ENCODE assay signal across 30 cellular contexts in the genomic region with DNA sequence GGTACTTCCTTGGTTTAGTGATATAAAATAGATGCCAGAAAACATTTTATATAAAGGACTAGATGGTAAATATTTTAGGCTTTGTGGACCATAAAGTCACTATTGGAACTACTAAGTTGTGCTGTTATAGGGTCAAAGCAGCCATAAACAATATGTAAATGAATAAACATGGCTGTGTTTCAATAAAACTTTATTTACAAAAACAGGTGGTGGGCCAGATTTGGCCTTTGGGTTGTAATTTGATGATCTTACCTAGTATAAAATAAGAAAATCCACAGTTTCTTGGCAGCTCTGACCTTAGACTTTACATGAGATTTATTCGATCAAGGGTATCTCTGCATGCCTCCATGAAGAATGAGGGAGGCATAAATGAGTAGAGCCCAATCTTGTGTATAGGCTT.
DNase-seq lines count a peak whose midpoint lies in the region; ATAC-seq, FAIRE-seq and TF ChIP-seq lines count a peak whose summit lies in the region.
"Had no signal": no experiment of that assay in that cellular context is flagged by ENCODE, and none has a peak within 500 bp of the region (broad histone marks: within the 10 kb centered on the region; RNA-seq: fewer than 3 reads in every experiment).

No MANE protein-coding gene starts in this region.

- H3K9ac ChIP-seq in GM12878 (ENCODE audit: control insufficient read depth, insufficient read depth, low read length): no peak overlapping the region
- H3K9ac ChIP-seq in K562 (ENCODE audit: insufficient read depth in 1 of 2, low read depth in 2 of 2, low read length in 2 of 2): no peak overlapping the region
- H3K9ac ChIP-seq: BLaER1; BLaER1 treated with 17β-estradiol and CSF1 and Interleukin-3, amounts not matched to agents 10 nM and 100 nM had no signal

- no peak for ATAC-seq in GM12878
- no peak for ATAC-seq in K562
- ATAC-seq: A549; CD8-positive, alpha-beta T cell had no signal

- WGBS in GM12878 (ENCODE audit: insufficient coverage, insufficient replicate concordance, low lambda C conversion rate, missing lambda C conversion rate): 0% methylated on average over 1 of the region's 1 CpG
- 17% methylated on average over 1 of the region's 1 CpG for WGBS in K562 (ENCODE audit: insufficient coverage, low coverage, missing lambda C conversion rate)

- H3K36me3 ChIP-seq in GM12878 (ENCODE audit: control insufficient read depth in 2 of 2, insufficient read depth in 2 of 2, low read length in 1 of 2) (no peaks in the 10 kb centered on the region), K562 (ENCODE audit: control insufficient read depth, insufficient read depth, low read length) (no peaks in the 10 kb centered on the region)
- H3K36me3 ChIP-seq: BE2C; BLaER1; BLaER1 treated with 17β-estradiol and CSF1 and Interleukin-3, amounts not matched to agents 10 nM and 100 nM had no signal

- H3K4me2 ChIP-seq in GM12878 (ENCODE audit: control insufficient read depth, insufficient read depth) (no peak overlapping the region), K562 (ENCODE audit: insufficient read depth, low read length) (no peak overlapping the region)
- H3K4me2 ChIP-seq: A549; BLaER1; BLaER1 treated with 17β-estradiol and CSF1 and Interleukin-3, amounts not matched to agents 10 nM and 100 nM had no signal

- no peak for TF ChIP-seq POLR2A in GM12878 (IDR thresholded peaks at IDR 0.05; ENCODE audit: low read depth, low read length)
- TF ChIP-seq POLR2A in K562 (conservative IDR thresholded peaks at IDR 0.05): no peak

- TF ChIP-seq EP300 in GM12878 (IDR thresholded peaks at IDR 0.05; ENCODE audit: borderline replicate concordance in 1 of 2, control insufficient read depth in 1 of 2, low read depth in 2 of 2, low read length in 2 of 2) (no peak), K562 (IDR thresholded peaks at IDR 0.05; ENCODE audit: low read length) (no peak)

- TF ChIP-seq CTCF in GM12878 (IDR thresholded peaks at IDR 0.05 in 2 of 3, conservative IDR thresholded peaks at IDR 0.05 in 1 of 3; ENCODE audit: control insufficient read depth in 2 of 3, extremely low read depth in 1 of 3, insufficient read depth in 1 of 3, low read depth in 3 of 3, low read length in 3 of 3): no peak
- no peak for TF ChIP-seq CTCF in K562 (IDR thresholded peaks at IDR 0.05 in 2 of 3, conservative IDR thresholded peaks at IDR 0.05 in 1 of 3; ENCODE audit: insufficient read depth in 2 of 3, low read depth in 1 of 3, low read length in 3 of 3)

- H3K9me3 ChIP-seq in GM12878 (replicated peaks; ENCODE audit: control insufficient read depth, insufficient read depth, low read length) (no peaks in the 10 kb centered on the region), K562 (replicated peaks; ENCODE audit: control insufficient read depth, insufficient read depth, low read depth, low read length) (no peaks in the 10 kb centered on the region)
- H3K9me3 ChIP-seq: A549; BE2C; BLaER1 treated with 17β-estradiol and CSF1 and Interleukin-3, amounts not matched to agents 10 nM and 100 nM; Caco-2 had no signal

- H3K79me2 ChIP-seq in GM12878 (ENCODE audit: control insufficient read depth, insufficient read depth, low read length) (no peaks in the 10 kb centered on the region), K562 (ENCODE audit: control insufficient read depth, insufficient read depth, low read length) (no peaks in the 10 kb centered on the region)

- intact Hi-C loops in GM12878 (cut with micrococcal nuclease; ENCODE audit: unreplicated experiment) (no loop called here), K562 (cut with micrococcal nuclease) (no loop called here)

- H4K20me1 ChIP-seq in GM12878 (ENCODE audit: control insufficient read depth, insufficient read depth) (no peaks in the 10 kb centered on the region), K562 (replicated peaks; ENCODE audit: control insufficient read depth, insufficient read depth, low read length) (no peaks in the 10 kb centered on the region)
- H4K20me1 ChIP-seq: BLaER1; BLaER1 treated with 17β-estradiol and CSF1 and Interleukin-3, amounts not matched to agents 10 nM and 100 nM had no signal

- SMC1A ChIA-PET in GM12878 (lab: Charles Lee; ENCODE audit: uncharacterized antibody, unreplicated experiment): no interaction called here

- H3K27me3 ChIP-seq in GM12878 (replicated peaks in 1 of 2; ENCODE audit: control insufficient read depth in 2 of 2, insufficient read depth in 2 of 2, low read length in 1 of 2) (no peaks in the 10 kb centered on the region), K562 (ENCODE audit: control insufficient read depth in 2 of 2, insufficient read depth in 2 of 2, low read length in 2 of 2) (no peaks in the 10 kb centered on the region)
- H3K27me3 ChIP-seq: BE2C; BLaER1; BLaER1 treated with 17β-estradiol and CSF1 and Interleukin-3, amounts not matched to agents 10 nM and 100 nM had no signal

- RAD21 ChIA-PET in GM12878 (lab: Charles Lee; ENCODE audit: unreplicated experiment): no interaction called here

- no peak overlapping the region for H3K27ac ChIP-seq in GM12878 (ENCODE audit: control insufficient read depth, insufficient read depth)
- H3K27ac ChIP-seq in K562 (ENCODE audit: extremely low read depth, low read depth, low read length): no peak overlapping the region
- H3K27ac ChIP-seq: 22Rv1; A549; BLaER1; BLaER1 treated with 17β-estradiol and CSF1 and Interleukin-3, amounts not matched to agents 10 nM and 100 nM; C4-2B had no signal

- BruUV-seq in GM12878 (replicated peaks; lab: Mats Ljungman, UMichigan) (no TSS peak), K562 (replicated peaks; lab: Mats Ljungman, UMichigan) (no TSS peak)

- H2AFZ ChIP-seq in GM12878 (ENCODE audit: control insufficient read depth, low read depth, low read length): no peak overlapping the region
- H2AFZ ChIP-seq in K562 (ENCODE audit: low read depth, low read length): no peak overlapping the region

- H3K4me1 ChIP-seq in GM12878 (ENCODE audit: control insufficient read depth, insufficient read depth, low read length): no peaks in the 10 kb centered on the region
- H3K4me1 ChIP-seq in K562 (replicated peaks in 1 of 2; ENCODE audit: control insufficient read depth in 2 of 2, insufficient read depth in 2 of 2, low read length in 2 of 2): no peaks in the 10 kb centered on the region
- H3K4me1 ChIP-seq: A549; BE2C; BLaER1; BLaER1 treated with 17β-estradiol and CSF1 and Interleukin-3, amounts not matched to agents 10 nM and 100 nM; Caco-2 had no signal

- H3K9me1 ChIP-seq in K562 (ENCODE audit: control insufficient read depth, insufficient read depth, low read length): no peaks in the 10 kb centered on the region

- H3K4me3 ChIP-seq in GM12878 (no peak overlapping the region), K562 (no peak overlapping the region)
- H3K4me3 ChIP-seq: A549; BLaER1; BLaER1 treated with 17β-estradiol and CSF1 and Interleukin-3, amounts not matched to agents 10 nM and 100 nM had no signal

- CTCF ChIA-PET in GM12878 (lab: Yijun Ruan, JAX) (no interaction called here), K562 (lab: Yijun Ruan, JAX; ENCODE audit: low intra/inter-chr PET ratio) (no interaction called here)

- no peak for DNase-seq in GM12878 (ENCODE audit: low read depth, low spot score)
- DNase-seq in K562 (ENCODE audit: extremely low read depth in 1 of 4, low spot score in 3 of 4): no peak
- no peak for DNase-seq in stimulated activated CD4-positive, alpha-beta T cell treated with anti-CD3 and anti-CD28 coated beads, Interleukin-4, amount 100 ng/mL, for 4 hours
- DNase-seq in NCI-H2081 treated with DMSO at 0.1 percent for 48 hours (lab: John Stamatoyannopoulos, UW): no peak
- DNase-seq: 8988T; ACHN; AML-193; BE2C; C1 segment of cervical spinal cord; Caco-2; Calu3; CD4-positive, alpha-beta memory T cell; CD4-positive, alpha-beta T cell; CD4-positive, CD25-positive, alpha-beta regulatory T cell; CD8-positive, alpha-beta memory T cell; CD8-positive, alpha-beta T cell; COR-L47; DMS 273 treated with DMSO at 0.1 percent for 48 hours; DMS153; DMS53; DMS79; DMS79 treated with DMSO at 0.1 percent for 48 hours; DND-41; EL had no signal

- no peak for TF ChIP-seq RAD21 in GM12878 (IDR thresholded peaks at IDR 0.05; ENCODE audit: insufficient read depth, low read depth, low read length)
- no peak for TF ChIP-seq RAD21 in K562 (CRISPR knock-in tag; conservative IDR thresholded peaks at IDR 0.05 in 1 of 2, IDR thresholded peaks at IDR 0.05 in 1 of 2)

- FAIRE-seq in GM12878 (lab: Jason Lieb, UNC) (no peak), K562 (lab: Jason Lieb, UNC) (no peak)
- FAIRE-seq: A549, D721Med had no signal

- POLR2A ChIA-PET in GM12878 (lab: Charles Lee) (no interaction called here), K562 (lab: Yijun Ruan, JAX) (no interaction called here)

- in situ Hi-C loops in GM12878 (cut with MboI): no loop called here
- in situ Hi-C loops in K562 (cut with MboI): no loop called here

TF ChIP-seq in K562, 482 proteins besides CTCF, POLR2A, EP300 and RAD21 (continues in another document):
- TF ChIP-seq, protein P1, sequence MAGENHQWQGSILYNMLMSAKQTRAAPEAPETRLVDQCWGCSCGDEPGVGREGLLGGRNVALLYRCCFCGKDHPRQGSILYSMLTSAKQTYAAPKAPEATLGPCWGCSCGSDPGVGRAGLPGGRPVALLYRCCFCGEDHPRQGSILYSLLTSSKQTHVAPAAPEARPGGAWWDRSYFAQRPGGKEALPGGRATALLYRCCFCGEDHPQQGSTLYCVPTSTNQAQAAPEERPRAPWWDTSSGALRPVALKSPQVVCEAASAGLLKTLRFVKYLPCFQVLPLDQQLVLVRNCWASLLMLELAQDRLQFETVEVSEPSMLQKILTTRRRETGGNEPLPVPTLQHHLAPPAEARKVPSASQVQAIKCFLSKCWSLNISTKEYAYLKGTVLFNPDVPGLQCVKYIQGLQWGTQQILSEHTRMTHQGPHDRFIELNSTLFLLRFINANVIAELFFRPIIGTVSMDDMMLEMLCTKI (IDR thresholded peaks at IDR 0.05; ENCODE audit: partially characterized antibody): no peak
